In genomic region chr13:74273591-74273990, GRCh38 we compare ENCODE assay signal across 17 cellular contexts.
DNase-seq lines count a peak whose midpoint lies in the region; ATAC-seq lines count a peak whose summit lies in the region.
"Had no signal": no experiment of that assay in that cellular context is flagged by ENCODE, and none has a peak within 500 bp of the region (broad histone marks: within the 10 kb centered on the region; RNA-seq: fewer than 3 reads in every experiment).

No MANE protein-coding gene starts in this region.

- no peaks in the 10 kb centered on the region for H3K36me3 ChIP-seq in adipocyte (ENCODE audit: control insufficient read depth, insufficient read depth, low read length, severe bottlenecking)
- H3K36me3 ChIP-seq: BLaER1 had no signal

- H3K27me3 ChIP-seq in adipocyte (replicated peaks; ENCODE audit: control insufficient read depth, insufficient read depth, low read length) = no peaks in the 10 kb centered on the region
- H3K27me3 ChIP-seq: BLaER1 had no signal

- peak; percentile 52 for ATAC-seq in Right ventricle myocardium inferior
- peak; percentile 88 for ATAC-seq in sciatic nerve
- no peak for ATAC-seq in GM19324 (IDR thresholded peaks at IDR 0.05; ENCODE audit: low FRiP score, unreplicated experiment)
- ATAC-seq: A549, GM12878, GM23338 had no signal

- H3K9me3 ChIP-seq in adipocyte (ENCODE audit: control insufficient read depth, low read length) = peaks cover 16% of the 10 kb centered on the region

- DNase-seq in Right ventricle myocardium inferior (ENCODE audit: missing footprints) = no peak
- no peak for DNase-seq in cardiac septum (ENCODE audit: low spot score)
- DNase-seq in GM03348 (ENCODE audit: low spot score) = peak; percentile 15
- peak; percentile 10 for DNase-seq in adipocyte (ENCODE audit: low read depth)
- no peak for DNase-seq in sciatic nerve (ENCODE audit: low spot score)
- no peak for DNase-seq in NCI-H748 (lab: John Stamatoyannopoulos, UW; ENCODE audit: unreplicated experiment)
- DNase-seq in Kasumi-1 (lab: John Stamatoyannopoulos, UW) = no peak
- DNase-seq: CD4-positive, alpha-beta memory T cell; DMS153; DMS79; GF-D8; HCEC 1CT had no signal

- no peak overlapping the region for H3K4me3 ChIP-seq in adipocyte (ENCODE audit: low read length)
- H3K4me3 ChIP-seq: A549, BLaER1, GM12878, GM23338 had no signal

- intact Hi-C loops in Right ventricle myocardium inferior (cut with DNase I) = no loop called here
- intact Hi-C loops in cardiac septum (cut with DNase I) = no loop called here
- intact Hi-C loops in sciatic nerve (cut with DNase I) = no loop called here

- peaks cover 10% of the 10 kb centered on the region for H3K4me1 ChIP-seq in adipocyte (ENCODE audit: control insufficient read depth, insufficient read depth, low read length)
- H3K4me1 ChIP-seq: A549 had no signal

- no peak overlapping the region for H3K9ac ChIP-seq in adipocyte (ENCODE audit: low read length)
- H3K9ac ChIP-seq: BLaER1 had no signal

Comparison
In these comparisons a context has a peak if more than half of its experiments do, and no peak if none do; other contexts are left out.
1. DNase-seq: peak in GM03348 (single experiment) and adipocyte (single experiment); none in Right ventricle myocardium inferior (single experiment), cardiac septum (single experiment), sciatic nerve (single experiment), NCI-H748 (single experiment) and Kasumi-1 (0 of 2).